In genomic region chr6:151324079-151324825, GRCh38 we compare ENCODE assay signal across 9 cellular contexts.
A peak's percentile ranks its signal among the peaks of the same experiment; 100 is the strongest.
DNase-seq lines count a peak whose midpoint lies in the region; ATAC-seq, FAIRE-seq and TF ChIP-seq lines count a peak whose summit lies in the region.
"Had no signal": no experiment of that assay in that cellular context is flagged by ENCODE, and none has a peak within 500 bp of the region (broad histone marks: within the 10 kb centered on the region; RNA-seq: fewer than 3 reads in every experiment).

No MANE protein-coding gene starts in this region.

- no peak overlapping the region for H3K27ac Mint-ChIP-seq in CD4-positive, alpha-beta T cell

- intact Hi-C loops in CD4-positive, alpha-beta T cell (cut with DNase I, micrococcal nuclease) = loop anchor here (1.0 kb wide), 2 partner anchors 310 to 432 kb away; no protein-coding TSS in a partner anchor

- no peak for FAIRE-seq in frontal cortex (lab: Jason Lieb, UNC)
- FAIRE-seq: TTC549 had no signal

- H3K4me1 Mint-ChIP-seq in CD4-positive, alpha-beta T cell (ENCODE audit: low read depth) = peaks cover 22% of the 10 kb centered on the region

- no peaks in the 10 kb centered on the region for H3K36me3 Mint-ChIP-seq in CD4-positive, alpha-beta T cell (ENCODE audit: low read depth)

- H3K27me3 Mint-ChIP-seq in CD4-positive, alpha-beta T cell = peaks cover 54% of the 10 kb centered on the region

- CTCF ChIA-PET in CD4-positive, alpha-beta T cell (lab: Charles Lee) = interaction anchor here (0.6 to 5.1 kb wide), 23 partner anchors 11 to 431 kb away, joined by 3 to 78 read pairs (median 4); no protein-coding TSS in a partner anchor

- ATAC-seq in CD4-positive, alpha-beta T cell (ENCODE audit: poor library complexity) = peak; percentile 87
- peak; percentile 72 for ATAC-seq in GM21447 (IDR thresholded peaks at IDR 0.05; ENCODE audit: unreplicated experiment)
- ATAC-seq in omental fat pad (ENCODE audit: low FRiP score) = peak; percentile 93

- peaks cover 26% of the 10 kb centered on the region for H3K27me3 ChIP-seq in CD4-positive, alpha-beta T cell (ENCODE audit: control insufficient read depth, insufficient read depth, low read length)

- no peaks in the 10 kb centered on the region for H3K9me3 Mint-ChIP-seq in CD4-positive, alpha-beta T cell

- H3K27ac ChIP-seq in CD4-positive, alpha-beta T cell (ENCODE audit: low read depth, low read length) = no peak overlapping the region

- POLR2A ChIA-PET in CD4-positive, alpha-beta T cell (lab: Charles Lee) = interaction anchor here (0.9 to 2.5 kb wide), 6 partner anchors 11 to 432 kb away, joined by 3 to 20 read pairs (median 4); no protein-coding TSS in a partner anchor

- peak; percentile 54 to 78 (median 64) for DNase-seq in CD4-positive, alpha-beta T cell
- DNase-seq in M059J (ENCODE audit: low read depth) (peak; percentile 91), SHP77 treated with DMSO at 0.1 percent for 48 hours (lab: John Stamatoyannopoulos, UW) (peak; percentile 68), activated gamma-delta T cell (lab: John Stamatoyannopoulos, UW) (peak; percentile 32), frontal cortex (ENCODE audit: low spot score in 2 of 2) (peak; percentile 58 to 66), omental fat pad (ENCODE audit: low spot score) (peak; percentile 74), superior temporal gyrus (ENCODE audit: extremely low spot score) (peak; percentile 89)

- H3K4me3 Mint-ChIP-seq in CD4-positive, alpha-beta T cell = peak overlapping the region; percentile 81

- no peaks in the 10 kb centered on the region for H3K9me3 ChIP-seq in CD4-positive, alpha-beta T cell (ENCODE audit: control insufficient read depth, low read length)

- TF ChIP-seq CTCF in CD4-positive, alpha-beta T cell (IDR thresholded peaks at IDR 0.05) = peak; percentile 97
- TF ChIP-seq CTCF in omental fat pad (IDR thresholded peaks at IDR 0.05) = peak in 2 of 3 donors; percentile 86 to 94

Comparison
In these comparisons a context has a peak if more than half of its experiments do, and no peak if none do; other contexts are left out.
1. DNase-seq: peak in every context shown above with its lines; median percentile 91 in M059J; 89 in superior temporal gyrus; 74 in omental fat pad; 68 in SHP77 treated with DMSO at 0.1 percent for 48 hours; 64 in CD4-positive, alpha-beta T cell; 62 in frontal cortex; 32 in activated gamma-delta T cell.